In the genomic region with DNA sequence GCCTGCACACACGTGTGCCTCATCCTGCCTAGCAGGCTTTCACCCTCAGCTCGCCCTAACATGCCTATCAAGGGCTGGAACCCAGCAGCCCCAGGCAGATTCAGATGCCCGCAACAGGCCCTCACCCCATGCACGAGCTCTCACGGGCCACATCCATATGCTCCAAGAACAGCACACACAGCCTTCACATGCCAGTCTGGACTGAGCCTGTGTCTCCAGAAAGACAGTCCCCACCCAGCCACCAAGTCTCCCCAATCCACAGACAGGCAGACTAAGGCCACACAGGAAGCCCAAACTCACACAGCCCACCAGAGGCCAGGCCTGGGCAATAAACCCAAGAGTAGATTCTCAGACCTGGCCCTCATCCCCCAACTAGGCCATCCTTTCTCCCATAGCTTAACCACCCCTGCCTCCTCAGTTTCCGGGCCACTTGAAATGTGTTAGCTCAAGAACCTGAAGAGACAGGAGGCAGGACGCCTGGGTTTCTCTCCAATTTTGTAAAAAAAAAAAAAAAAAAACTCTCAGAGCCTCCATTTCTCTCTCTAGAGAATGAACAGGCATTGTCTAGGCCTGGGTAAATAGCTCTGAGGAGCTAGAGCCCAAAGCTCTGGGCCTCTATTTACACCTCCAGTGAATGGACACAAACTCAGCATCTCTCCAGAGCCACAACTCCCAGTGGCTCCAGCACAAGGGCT, we compare ENCODE assay signal across 9 cellular contexts. TPM values are rescaled to one million over a fixed set of nuclear protein-coding genes. Genes with fewer than 3 reads are reported as not detected.
DNase-seq lines count a peak whose midpoint lies in the region; ATAC-seq and TF ChIP-seq lines count a peak whose summit lies in the region.
"Had no signal": no experiment of that assay in that cellular context is flagged by ENCODE, and none has a peak within 500 bp of the region (broad histone marks: within the 10 kb centered on the region; RNA-seq: fewer than 3 reads in every experiment).

No MANE protein-coding gene starts in this region.

- POLR2A ChIA-PET in activated CD4-positive, alpha-beta memory T cell treated with anti-CD3 and anti-CD28 coated beads, Interleukin-2, amount 10 ng/mL, durations not matched to agents 7 days and 5 days (lab: Charles Lee) = interaction anchor here (0.6 to 4.1 kb wide), 13 partner anchors 11 to 339 kb away, joined by 3 to 24 read pairs (median 5); partner anchors contain the start of genes CUEDC2, NOLC1, OGA and PPRC1

- no CpG with 5 or more reads among the region's 7 CpGs for WGBS in iPS DF 6.9 (ENCODE audit: insufficient coverage, insufficient read length)
- 53 to 64% (median 55%) methylated on average over 2 to 7 of the region's 7 CpGs for WGBS in adrenal gland, 4 donors

- intact Hi-C loops in sciatic nerve (cut with DNase I) (no loop called here), adrenal gland (cut with DNase I) (no loop called here)

- peak overlapping the region; percentile 71; the same call in 1 of the 2 replicates for H3K9ac ChIP-seq in HUES48 (ENCODE audit: low read depth, low read length)

- no peaks in the 10 kb centered on the region for H3K27me3 Mint-ChIP-seq in activated CD4-positive, alpha-beta memory T cell treated with anti-CD3 and anti-CD28 coated beads, Interleukin-2, amount 10 ng/mL, durations not matched to agents 7 days and 5 days
- H3K27me3 Mint-ChIP-seq in stimulated activated naive B cell treated with anti-CD40 and anti-IgM and Interleukin-4, amounts not matched to agents 10 μg/mL and 1 μg/mL and 100 μg/mL, for 72 hours = no peaks in the 10 kb centered on the region

- H3K36me3 ChIP-seq in HUES48 (ENCODE audit: control insufficient read depth, insufficient read depth, low read length) (peaks cover 35% of the 10 kb centered on the region), iPS DF 6.9 (ENCODE audit: control insufficient read depth, insufficient read depth, low read length) (peaks cover 29% of the 10 kb centered on the region), adrenal gland (replicated peaks in 1 of 2) (peaks cover 0 to 34% of the 10 kb centered on the region in 2 donors)

- no peaks in the 10 kb centered on the region for H3K9me3 ChIP-seq in HUES48 (ENCODE audit: control insufficient read depth, insufficient read depth, low read length)
- no peaks in the 10 kb centered on the region for H3K9me3 ChIP-seq in iPS DF 6.9 (ENCODE audit: control insufficient read depth, insufficient read depth, low read length)
- no peaks in the 10 kb centered on the region for H3K9me3 ChIP-seq in adrenal gland (replicated peaks in 1 of 3)

- H3K9me3 Mint-ChIP-seq in activated CD4-positive, alpha-beta memory T cell treated with anti-CD3 and anti-CD28 coated beads, Interleukin-2, amount 10 ng/mL, durations not matched to agents 7 days and 5 days = no peaks in the 10 kb centered on the region
- no peaks in the 10 kb centered on the region for H3K9me3 Mint-ChIP-seq in stimulated activated naive B cell treated with anti-CD40 and anti-IgM and Interleukin-4, amounts not matched to agents 10 μg/mL and 1 μg/mL and 100 μg/mL, for 72 hours

- H3K4me1 Mint-ChIP-seq in activated CD4-positive, alpha-beta memory T cell treated with anti-CD3 and anti-CD28 coated beads, Interleukin-2, amount 10 ng/mL, durations not matched to agents 7 days and 5 days = peaks cover 55% of the 10 kb centered on the region
- H3K4me1 Mint-ChIP-seq in stimulated activated naive B cell treated with anti-CD40 and anti-IgM and Interleukin-4, amounts not matched to agents 10 μg/mL and 1 μg/mL and 100 μg/mL, for 72 hours = peaks cover 49 to 61% of the 10 kb centered on the region in 2 donors

- peak overlapping the region; percentile 77 for H3K27ac Mint-ChIP-seq in activated CD4-positive, alpha-beta memory T cell treated with anti-CD3 and anti-CD28 coated beads, Interleukin-2, amount 10 ng/mL, durations not matched to agents 7 days and 5 days
- peak overlapping the region; percentile 80 for H3K27ac Mint-ChIP-seq in stimulated activated naive B cell treated with anti-CD40 and anti-IgM and Interleukin-4, amounts not matched to agents 10 μg/mL and 1 μg/mL and 100 μg/mL, for 72 hours

- H3K4me1 ChIP-seq in HUES48 (ENCODE audit: control insufficient read depth, insufficient read depth, low read length) (peaks cover 50% of the 10 kb centered on the region), iPS DF 6.9 (ENCODE audit: control insufficient read depth, insufficient read depth, low read length) (peaks cover 16% of the 10 kb centered on the region), adrenal gland (replicated peaks in 1 of 2) (peaks cover 45 to 58% of the 10 kb centered on the region in 2 donors)

- DNase-seq in activated CD4-positive, alpha-beta memory T cell treated with anti-CD3 and anti-CD28 coated beads, Interleukin-2, amount 10 ng/mL, durations not matched to agents 7 days and 5 days = peak; percentile 49
- DNase-seq in iPS DF 6.9 (ENCODE audit: low read depth, low spot score) = no peak
- no peak for DNase-seq in stimulated activated naive B cell treated with anti-CD40 and anti-IgM and Interleukin-4, amounts not matched to agents 10 μg/mL and 1 μg/mL and 100 μg/mL, for 72 hours
- DNase-seq in sciatic nerve (ENCODE audit: low spot score) = no peak
- no peak for DNase-seq in AG08395 (ENCODE audit: low spot score)
- DNase-seq in adrenal gland = no peak
- DNase-seq: NCI-H2107 had no signal

- H3K4me3 Mint-ChIP-seq in activated CD4-positive, alpha-beta memory T cell treated with anti-CD3 and anti-CD28 coated beads, Interleukin-2, amount 10 ng/mL, durations not matched to agents 7 days and 5 days = peak overlapping the region; percentile 76
- peak overlapping the region; percentile 94 for H3K4me3 Mint-ChIP-seq in stimulated activated naive B cell treated with anti-CD40 and anti-IgM and Interleukin-4, amounts not matched to agents 10 μg/mL and 1 μg/mL and 100 μg/mL, for 72 hours

- H3K27me3 ChIP-seq in HUES48 (ENCODE audit: control insufficient read depth, insufficient read depth, low read length) = no peaks in the 10 kb centered on the region
- H3K27me3 ChIP-seq in iPS DF 6.9 (ENCODE audit: control insufficient read depth, insufficient read depth, low read length) = no peaks in the 10 kb centered on the region
- H3K27me3 ChIP-seq in adrenal gland = no peaks in the 10 kb centered on the region

- no peak for ATAC-seq in stimulated activated naive B cell treated with anti-CD40 and anti-IgM and Interleukin-4, amounts not matched to agents 10 μg/mL and 1 μg/mL and 100 μg/mL, for 72 hours (replicated peaks)
- ATAC-seq in sciatic nerve (no peak), HG02884 (IDR thresholded peaks at IDR 0.05; ENCODE audit: unreplicated experiment) (no peak)

- CTCF ChIA-PET in activated CD4-positive, alpha-beta memory T cell treated with anti-CD3 and anti-CD28 coated beads, Interleukin-2, amount 10 ng/mL, durations not matched to agents 7 days and 5 days (lab: Charles Lee) = interaction anchor here (0.6 to 3.6 kb wide), 13 partner anchors 10 to 991 kb away, joined by 3 to 12 read pairs (median 5); partner anchors contain the start of gene PPRC1

- H3K27ac ChIP-seq in HUES48 (ENCODE audit: low read depth, low read length) (peak overlapping the region; percentile 8), iPS DF 6.9 (ENCODE audit: low read length) (no peak overlapping the region), adrenal gland (peak overlapping the region in 1 of 5 donors; percentile 96)

- TF ChIP-seq POLR2A in adrenal gland (IDR thresholded peaks at IDR 0.05) = no peak

- peaks cover 43% of the 10 kb centered on the region for H3K36me3 Mint-ChIP-seq in activated CD4-positive, alpha-beta memory T cell treated with anti-CD3 and anti-CD28 coated beads, Interleukin-2, amount 10 ng/mL, durations not matched to agents 7 days and 5 days (ENCODE audit: low read depth)
- peaks cover 26 to 40% of the 10 kb centered on the region in 2 donors for H3K36me3 Mint-ChIP-seq in stimulated activated naive B cell treated with anti-CD40 and anti-IgM and Interleukin-4, amounts not matched to agents 10 μg/mL and 1 μg/mL and 100 μg/mL, for 72 hours

- TF ChIP-seq CTCF in adrenal gland (IDR thresholded peaks at IDR 0.05) = no peak

- H3K4me3 ChIP-seq in HUES48 (ENCODE audit: low read depth, low read length) (peak overlapping the region; percentile 87), iPS DF 6.9 (ENCODE audit: low read length) (peak overlapping the region; percentile 84; the same call in 1 of the 2 replicates), adrenal gland (peak overlapping the region in 2 of 4 donors; percentile 67 to 79)

RNA-seq across cellular contexts. Expression of gene LDB1, which starts 6.8 kb away (rescaled TPM):
- total RNA-seq in activated CD4-positive, alpha-beta memory T cell treated with anti-CD3 and anti-CD28 coated beads, Interleukin-2, amount 10 ng/mL, durations not matched to agents 7 days and 5 days = 10 to 100 TPM; 81.3 to 83.1 TPM
- total RNA-seq in sciatic nerve = 64.3 TPM
- 10 to 100 TPM; 24.1 to 68.0 (median 55.2) TPM for total RNA-seq in adrenal gland
- 10 to 100 TPM; 24.7 to 76.9 (median 24.8) TPM for polyA plus RNA-seq in adrenal gland

RNA-seq across cellular contexts. Expression of gene PPRC1, which starts 19.4 kb away (rescaled TPM):
- total RNA-seq in activated CD4-positive, alpha-beta memory T cell treated with anti-CD3 and anti-CD28 coated beads, Interleukin-2, amount 10 ng/mL, durations not matched to agents 7 days and 5 days = 10 to 100 TPM; 32.5 to 35.8 TPM
- total RNA-seq in sciatic nerve (45.6 TPM), adrenal gland (10 to 100 TPM; 11.1 to 39.9 (median 20.0) TPM)
- polyA plus RNA-seq in adrenal gland = 10 to 100 TPM; 24.7 to 35.8 (median 35.2) TPM

RNA-seq across cellular contexts. Expression of gene NOLC1, which starts 38.8 kb away (rescaled TPM):
- total RNA-seq in activated CD4-positive, alpha-beta memory T cell treated with anti-CD3 and anti-CD28 coated beads, Interleukin-2, amount 10 ng/mL, durations not matched to agents 7 days and 5 days = 10 to 100 TPM; 57.0 to 64.3 TPM
- total RNA-seq in sciatic nerve = 46.7 TPM
- total RNA-seq in adrenal gland = 10 to 100 TPM; 26.2 to 59.4 (median 32.8) TPM
- 100 to 1,000 TPM in 1 of 3 donors, 10 to 100 TPM in 2; 18.6 to 111 (median 21.6) TPM for polyA plus RNA-seq in adrenal gland

RNA-seq across cellular contexts. Expression of gene HPS6, which starts 48.3 kb away (rescaled TPM):
- total RNA-seq in activated CD4-positive, alpha-beta memory T cell treated with anti-CD3 and anti-CD28 coated beads, Interleukin-2, amount 10 ng/mL, durations not matched to agents 7 days and 5 days = 10 to 100 TPM; 24.7 to 25.7 TPM
- total RNA-seq in sciatic nerve = 14.0 TPM
- total RNA-seq in adrenal gland = 10 to 100 TPM; 20.1 to 46.0 (median 27.3) TPM
- polyA plus RNA-seq in adrenal gland = 10 to 100 TPM in 1 of 3 donors, 1 to 10 TPM in 2; 4.5 to 13.0 (median 9.5) TPM

RNA-seq across cellular contexts. Expression of gene ARMH3, which starts 57.4 kb away (rescaled TPM):
- 10 to 100 TPM; 22.8 to 23.9 TPM for total RNA-seq in activated CD4-positive, alpha-beta memory T cell treated with anti-CD3 and anti-CD28 coated beads, Interleukin-2, amount 10 ng/mL, durations not matched to agents 7 days and 5 days
- 30.9 TPM for total RNA-seq in sciatic nerve
- total RNA-seq in adrenal gland = 10 to 100 TPM; 13.9 to 29.7 (median 22.1) TPM
- 10 to 100 TPM; 13.9 to 23.1 (median 16.7) TPM for polyA plus RNA-seq in adrenal gland
